In the genomic region with DNA sequence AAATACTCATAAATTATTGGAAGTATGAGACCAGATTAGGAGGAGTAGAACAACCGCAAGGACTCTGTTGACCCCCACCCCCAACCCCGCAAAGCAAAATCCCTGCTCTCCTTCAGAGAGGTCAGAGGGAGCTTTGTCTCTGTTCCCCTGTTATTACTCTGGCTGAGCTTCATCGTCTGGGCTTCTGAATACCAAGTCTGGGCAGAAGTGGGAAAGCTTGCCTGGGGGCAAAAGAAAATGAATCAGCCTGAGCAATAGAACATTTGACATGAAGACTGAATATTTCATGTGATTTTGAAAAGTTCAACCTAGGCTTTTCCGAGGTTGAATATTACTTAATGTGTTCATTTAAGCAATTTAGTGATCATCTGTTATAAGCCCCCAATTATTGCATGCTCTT, we compare ENCODE assay signal across 30 cellular contexts.
"Had no signal": no experiment of that assay in that cellular context is flagged by ENCODE, and none has a peak within 500 bp of the region (broad histone marks: within the 10 kb centered on the region; RNA-seq: fewer than 3 reads in every experiment).

No MANE protein-coding gene starts in this region.

- H3K27me3 Mint-ChIP-seq: activated B cell treated with CpG ODN at 0.5 μM for 24 hours; activated CD8-positive, alpha-beta T cell treated with anti-CD3 and anti-CD28 coated beads for 36 hours; brain; stimulated activated memory B cell treated with anti-CD40 and anti-IgM and Interleukin-4, amounts not matched to agents 10 μg/mL and 1 μg/mL and 100 μg/mL, for 72 hours; T-cell had no signal

- H3K27ac ChIP-seq: ascending aorta, epithelial cell of prostate, esophagus squamous epithelium, gastrocnemius medialis, pancreas, psoas muscle, sigmoid colon, upper lobe of left lung, vagina had no signal

- H3K27me3 ChIP-seq: ascending aorta, esophagus squamous epithelium, gastrocnemius medialis, pancreas, sigmoid colon, upper lobe of left lung, vagina had no signal

- H3K9me3 ChIP-seq: ascending aorta, esophagus squamous epithelium, gastrocnemius medialis, pancreas, psoas muscle, upper lobe of left lung, vagina had no signal

- ATAC-seq: activated CD8-positive, alpha-beta T cell treated with anti-CD3 and anti-CD28 coated beads for 36 hours; activated T-cell treated with anti-CD3 and anti-CD28 coated beads, Interleukin-2, amount 50 U/mL, for 72 hours; gastrocnemius medialis; left colon; naive thymus-derived CD4-positive, alpha-beta T cell; pancreas; psoas muscle; stimulated activated memory B cell treated with anti-CD40 and anti-IgM and Interleukin-4, amounts not matched to agents 10 μg/mL and 1 μg/mL and 100 μg/mL, for 72 hours; stimulated activated naive CD8-positive, alpha-beta T cell treated with anti-CD3 and anti-CD28 coated beads, Interleukin-15, amount 100 ng/mL, for 72 hours; T-cell had no signal

- H3K27ac Mint-ChIP-seq: activated B cell treated with CpG ODN at 0.5 μM for 24 hours; activated CD8-positive, alpha-beta T cell treated with anti-CD3 and anti-CD28 coated beads for 36 hours; activated naive CD4-positive, alpha-beta T cell treated with anti-CD3 and anti-CD28 coated beads for 36 hours; activated naive CD8-positive, alpha-beta T cell treated with anti-CD3 and anti-CD28 coated beads for 36 hours; activated T-cell treated with anti-CD3 and anti-CD28 coated beads, Interleukin-2, amount 50 U/mL, for 72 hours; brain; naive thymus-derived CD4-positive, alpha-beta T cell; stimulated activated memory B cell treated with anti-CD40 and anti-IgM and Interleukin-4, amounts not matched to agents 10 μg/mL and 1 μg/mL and 100 μg/mL, for 72 hours; stimulated activated naive CD8-positive, alpha-beta T cell treated with anti-CD3 and anti-CD28 coated beads, Interleukin-15, amount 100 ng/mL, for 72 hours; T-cell had no signal

- H3K4me1 ChIP-seq: ascending aorta, gastrocnemius medialis, pancreas, psoas muscle, upper lobe of left lung had no signal

- H3K4me3 Mint-ChIP-seq: activated B cell treated with CpG ODN at 0.5 μM for 24 hours; activated CD8-positive, alpha-beta T cell treated with anti-CD3 and anti-CD28 coated beads for 36 hours; activated naive CD4-positive, alpha-beta T cell treated with anti-CD3 and anti-CD28 coated beads for 36 hours; activated naive CD8-positive, alpha-beta T cell treated with anti-CD3 and anti-CD28 coated beads for 36 hours; activated T-cell treated with anti-CD3 and anti-CD28 coated beads, Interleukin-2, amount 50 U/mL, for 72 hours; brain; naive thymus-derived CD4-positive, alpha-beta T cell; stimulated activated memory B cell treated with anti-CD40 and anti-IgM and Interleukin-4, amounts not matched to agents 10 μg/mL and 1 μg/mL and 100 μg/mL, for 72 hours; stimulated activated naive CD8-positive, alpha-beta T cell treated with anti-CD3 and anti-CD28 coated beads, Interleukin-15, amount 100 ng/mL, for 72 hours; T-cell had no signal

- H3K9me3 Mint-ChIP-seq: activated B cell treated with CpG ODN at 0.5 μM for 24 hours had no signal

- H3K36me3 ChIP-seq: ascending aorta, esophagus squamous epithelium, gastrocnemius medialis, pancreas, sigmoid colon, upper lobe of left lung, vagina had no signal

- H3K4me3 ChIP-seq: ascending aorta, esophagus squamous epithelium, gastrocnemius medialis, pancreas, psoas muscle, sigmoid colon, upper lobe of left lung, vagina had no signal

- DNase-seq: activated B cell treated with CpG ODN at 0.5 μM for 24 hours; activated CD4-positive, alpha-beta T cell treated with anti-CD3 and anti-CD28 coated beads, Interleukin-2, amount 50 U/mL, for 1 hour; activated CD8-positive, alpha-beta T cell treated with anti-CD3 and anti-CD28 coated beads for 36 hours; activated naive CD4-positive, alpha-beta T cell treated with anti-CD3 and anti-CD28 coated beads for 36 hours; activated naive CD8-positive, alpha-beta T cell treated with anti-CD3 and anti-CD28 coated beads for 36 hours; activated T-cell treated with anti-CD3 and anti-CD28 coated beads, Interleukin-2, amount 50 U/mL, for 72 hours; caudate nucleus; cortex of kidney; esophagus squamous epithelium; gastrocnemius medialis; glutamatergic neuron; left colon; midbrain; naive thymus-derived CD4-positive, alpha-beta T cell; pancreas; psoas muscle; sigmoid colon; small intestine; stimulated activated CD4-positive, alpha-beta T cell treated with anti-CD3 and anti-CD28 coated beads, Interleukin-1b, Interleukin-23, amount 100 ng/mL, for 48 hours; stimulated activated CD4-positive, alpha-beta T cell treated with anti-CD3 and anti-CD28 coated beads, Interleukin-4, amount 100 ng/mL, for 4 hours; stimulated activated CD8-positive, alpha-beta memory T cell treated with anti-CD3 and anti-CD28 coated beads, Interleukin-4, amount 100 ng/mL, for 48 hours; stimulated activated naive CD8-positive, alpha-beta T cell treated with anti-CD3 and anti-CD28 coated beads, Interleukin-15, amount 100 ng/mL, for 72 hours; substantia nigra; T-cell; upper lobe of left lung had no signal

- H3K36me3 Mint-ChIP-seq: activated naive CD8-positive, alpha-beta T cell treated with anti-CD3 and anti-CD28 coated beads for 36 hours; brain; stimulated activated memory B cell treated with anti-CD40 and anti-IgM and Interleukin-4, amounts not matched to agents 10 μg/mL and 1 μg/mL and 100 μg/mL, for 72 hours; T-cell had no signal

- H3K4me1 Mint-ChIP-seq: activated B cell treated with CpG ODN at 0.5 μM for 24 hours; activated naive CD8-positive, alpha-beta T cell treated with anti-CD3 and anti-CD28 coated beads for 36 hours; naive thymus-derived CD4-positive, alpha-beta T cell; stimulated activated memory B cell treated with anti-CD40 and anti-IgM and Interleukin-4, amounts not matched to agents 10 μg/mL and 1 μg/mL and 100 μg/mL, for 72 hours; stimulated activated naive CD8-positive, alpha-beta T cell treated with anti-CD3 and anti-CD28 coated beads, Interleukin-15, amount 100 ng/mL, for 72 hours; T-cell had no signal
